ENCODE assay signal across 15 cellular contexts in genomic region chr7:155456517-155456771, GRCh38. TPM values are rescaled to one million over a fixed set of nuclear protein-coding genes. Genes with fewer than 3 reads are reported as not detected.
A peak's percentile ranks its signal among the peaks of the same experiment; 100 is the strongest.
DNase-seq lines count a peak whose midpoint lies in the region; ATAC-seq, FAIRE-seq and TF ChIP-seq lines count a peak whose summit lies in the region.
"Had no signal": no experiment of that assay in that cellular context is flagged by ENCODE, and none has a peak within 500 bp of the region (broad histone marks: within the 10 kb centered on the region; RNA-seq: fewer than 3 reads in every experiment).

No MANE protein-coding gene starts in this region.

- H3K9me3 ChIP-seq in A549 (no peaks in the 10 kb centered on the region), ascending aorta (no peaks in the 10 kb centered on the region)
- H3K9me3 ChIP-seq in CD8-positive, alpha-beta memory T cell (ENCODE audit: low read length): no peaks in the 10 kb centered on the region
- H3K9me3 ChIP-seq: gastroesophageal sphincter, left lung had no signal

- CTCF ChIA-PET in A549 (lab: Yijun Ruan, JAX): interaction anchor here (1.1 to 2.2 kb wide), 2 partner anchors 112 to 142 kb away, joined by 3 to 8 read pairs; no protein-coding TSS in a partner anchor
- CTCF ChIA-PET in CD8-positive, alpha-beta memory T cell (lab: Charles Lee): no interaction called here

- peaks cover 19% of the 10 kb centered on the region; the same call in 2 of the 3 replicates for H3K4me1 ChIP-seq in A549
- H3K4me1 ChIP-seq in CD8-positive, alpha-beta memory T cell (ENCODE audit: insufficient read depth, low read length): no peaks in the 10 kb centered on the region
- H3K4me1 ChIP-seq in ascending aorta: peaks cover 17 to 20% of the 10 kb centered on the region in 2 donors

- TF ChIP-seq CTCF in A549 (IDR thresholded peaks at IDR 0.05) (no peak), ascending aorta (IDR thresholded peaks at IDR 0.05) (no peak)

- peak overlapping the region in 5 of 7 donors; percentile 33 to 78 (median 52) for H3K4me3 Mint-ChIP-seq in CD8-positive, alpha-beta memory T cell
- H3K4me3 Mint-ChIP-seq in naive thymus-derived CD8-positive, alpha-beta T cell: peak overlapping the region; percentile 32 to 88 (median 63)

- POLR2A ChIA-PET in A549 (lab: Yijun Ruan, JAX): no interaction called here
- POLR2A ChIA-PET in CD8-positive, alpha-beta memory T cell (lab: Charles Lee): no interaction called here
- POLR2A ChIA-PET in naive thymus-derived CD8-positive, alpha-beta T cell (lab: Charles Lee): no interaction called here

- no peaks in the 10 kb centered on the region for H3K36me3 ChIP-seq in CD8-positive, alpha-beta memory T cell (ENCODE audit: insufficient read depth, low read length)
- no peaks in the 10 kb centered on the region for H3K36me3 ChIP-seq in ascending aorta
- H3K36me3 ChIP-seq: gastroesophageal sphincter, left lung had no signal

- TF ChIP-seq POLR2A in A549 (IDR thresholded peaks at IDR 0.05; ENCODE audit: low read length): no peak

- 36% methylated on average over 7 of the region's 7 CpGs for whole genome bisulfite sequencing in A549 (ENCODE audit: missing lambda C conversion rate)

- H3K27ac ChIP-seq in A549 (no peak overlapping the region; a peak in 1 of 6 replicates), ascending aorta (no peak overlapping the region)
- H3K27ac ChIP-seq in CD8-positive, alpha-beta memory T cell (ENCODE audit: low read depth, low read length): no peak overlapping the region
- H3K27ac ChIP-seq: gastroesophageal sphincter, left lung had no signal

- TF ChIP-seq RAD21 in A549 (conservative IDR thresholded peaks at IDR 0.05 in 1 of 2, IDR thresholded peaks at IDR 0.05 in 1 of 2): no peak

- no peak for TF ChIP-seq EP300 in A549 (IDR thresholded peaks at IDR 0.05)

- peaks cover 47 to 68% of the 10 kb centered on the region in 2 donors for H3K27me3 Mint-ChIP-seq in CD8-positive, alpha-beta memory T cell
- peaks cover 22 to 76% (median 62%) of the 10 kb centered on the region in 5 donors for H3K27me3 Mint-ChIP-seq in naive thymus-derived CD8-positive, alpha-beta T cell

- no peaks in the 10 kb centered on the region for H3K36me3 Mint-ChIP-seq in CD8-positive, alpha-beta memory T cell
- peaks cover 0 to 5% (median 0%) of the 10 kb centered on the region in 3 donors for H3K36me3 Mint-ChIP-seq in naive thymus-derived CD8-positive, alpha-beta T cell

- H3K4me1 Mint-ChIP-seq in CD8-positive, alpha-beta memory T cell: peaks cover 13 to 35% (median 16%) of the 10 kb centered on the region in 3 donors
- H3K4me1 Mint-ChIP-seq in naive thymus-derived CD8-positive, alpha-beta T cell: peaks cover 8 to 43% (median 23%) of the 10 kb centered on the region in 4 donors

- ATAC-seq in A549: no peak
- no peak for ATAC-seq in naive thymus-derived CD8-positive, alpha-beta T cell
- no peak for ATAC-seq in HG02623 (IDR thresholded peaks at IDR 0.05; ENCODE audit: unreplicated experiment)
- ATAC-seq: gastroesophageal sphincter had no signal

- H3K9me3 Mint-ChIP-seq in CD8-positive, alpha-beta memory T cell: no peaks in the 10 kb centered on the region
- peaks cover 0 to 3% (median 0%) of the 10 kb centered on the region in 9 donors for H3K9me3 Mint-ChIP-seq in naive thymus-derived CD8-positive, alpha-beta T cell

- intact Hi-C loops in ascending aorta (cut with DNase I): loop anchor here (5.0 kb wide), 1 partner anchor 159 kb away; the partner anchor contains the start of gene INSIG1

- H3K4me2 ChIP-seq in A549: peak overlapping the region; percentile 95

- H3K4me3 ChIP-seq in A549: peak overlapping the region; percentile 75
- no peak overlapping the region for H3K4me3 ChIP-seq in CD8-positive, alpha-beta memory T cell (ENCODE audit: low read length)
- peak overlapping the region; percentile 61 to 68 for H3K4me3 ChIP-seq in ascending aorta

- no peak for FAIRE-seq in A549 (lab: Jason Lieb, UNC)

- DNase-seq in A549 (ENCODE audit: low read depth in 1 of 2, low spot score in 1 of 2) (no peak), ascending aorta (ENCODE audit: low spot score in 2 of 2) (no peak), HPDE6-E6E7 (ENCODE audit: extremely low spot score) (no peak), NCI-H146 treated with DMSO at 0.1 percent for 48 hours (lab: John Stamatoyannopoulos, UW; ENCODE audit: unreplicated experiment) (no peak)
- no peak for DNase-seq in CD8-positive, alpha-beta memory T cell
- DNase-seq in naive thymus-derived CD8-positive, alpha-beta T cell: no peak
- no peak for DNase-seq in stimulated activated CD4-positive, alpha-beta T cell treated with anti-CD3 and anti-CD28 coated beads, Interleukin-12 subunit alpha, Interleukin-12 subunit beta, amount 100 ng/mL, for 4 hours
- DNase-seq: activated effector memory CD4-positive, alpha-beta T cell treated with Interleukin-2 at 50 U/mL for 16 hours; left lung; NCI-H1417 treated with DMSO at 0.1 percent for 48 hours; NK-92 treated with Interleukin-12 subunit alpha and Interleukin-12 subunit beta, amount 100 ng/mL, for 24 hours; T1000 had no signal

- no peak overlapping the region for H3K27ac Mint-ChIP-seq in CD8-positive, alpha-beta memory T cell
- no peak overlapping the region for H3K27ac Mint-ChIP-seq in naive thymus-derived CD8-positive, alpha-beta T cell

- peaks cover 35% of the 10 kb centered on the region for H3K27me3 ChIP-seq in CD8-positive, alpha-beta memory T cell (ENCODE audit: insufficient read depth, low read length, poor library complexity, severe bottlenecking)
- H3K27me3 ChIP-seq in ascending aorta: peaks cover 35% of the 10 kb centered on the region

TF ChIP-seq in A549, 52 proteins besides CTCF, POLR2A, EP300 and RAD21:
- TF ChIP-seq NFE2L2 (conservative IDR thresholded peaks at IDR 0.05; ENCODE audit: low read length) (no peak), ZFP36 (IDR thresholded peaks at IDR 0.05; ENCODE audit: borderline replicate concordance, partially characterized antibody) (no peak), HDAC2 (IDR thresholded peaks at IDR 0.05) (no peak), PBX3 (IDR thresholded peaks at IDR 0.05) (no peak), RFX5 (IDR thresholded peaks at IDR 0.05) (no peak), PHF8 (IDR thresholded peaks at IDR 0.05; ENCODE audit: borderline replicate concordance, low read depth) (no peak), RARB (CRISPR knock-in tag; IDR thresholded peaks at IDR 0.05) (no peak), CHD2 (IDR thresholded peaks at IDR 0.05; ENCODE audit: low read length, partially characterized antibody) (no peak), FOSL2 (IDR thresholded peaks at IDR 0.05) (no peak), FOSL2 (CRISPR knock-in tag; IDR thresholded peaks at IDR 0.05) (no peak), NPAS2 (CRISPR knock-in tag; IDR thresholded peaks at IDR 0.05; ENCODE audit: borderline replicate concordance) (no peak), REST (IDR thresholded peaks at IDR 0.05) (no peak), ZSCAN20 (CRISPR knock-in tag; IDR thresholded peaks at IDR 0.05) (no peak), JUNB (IDR thresholded peaks at IDR 0.05) (no peak), JUN (IDR thresholded peaks at IDR 0.05) (no peak)
TF ChIP-seq in A549: peak in this region for 0.

RNA-seq across cellular contexts. Expression of gene EN2, which starts 1.5 kb away (rescaled TPM):
- polyA plus RNA-seq in A549 (2011; rRNA removed) (0.33 and 0.53 TPM in 2 replicates), A549 (2017; fragmentation: RNase III; extraction: RNeasy Plus Mini Kit Qiagen cat#74134 plus additional on column Dnase treatment) (0.51 to 0.62 TPM (median 0.54 TPM) in 3 replicates)
- polyA plus RNA-seq in A549 (2012; cell fraction: cytosol; rRNA removed): 0.61 and 0.76 TPM in 2 replicates
- 0.44 and 0.52 TPM in 2 replicates for polyA plus RNA-seq in A549 (2012; cell fraction: nucleus; rRNA removed)
- polyA minus RNA-seq in A549 (2011; rRNA and poly(A)+ RNA removed): 0.21 and 0.63 TPM in 2 replicates
- not detected for total RNA-seq in CD8-positive, alpha-beta memory T cell
- not detected for polyA plus RNA-seq in CD8-positive, alpha-beta memory T cell
- total RNA-seq in ascending aorta: not detected
- total RNA-seq in naive thymus-derived CD8-positive, alpha-beta T cell: not detected
- polyA plus RNA-seq in naive thymus-derived CD8-positive, alpha-beta T cell: not detected
- total RNA-seq: dermis blood vessel endothelial cell, left lung had no signal
